In genomic region chr10:22320591-22321155, GRCh38 we compare ENCODE assay signal across 8 cellular contexts. TPM values are rescaled to one million over a fixed set of nuclear protein-coding genes. Genes with fewer than 3 reads are reported as not detected.
DNase-seq lines count a peak whose midpoint lies in the region; ATAC-seq and TF ChIP-seq lines count a peak whose summit lies in the region.

BMI1 (plus strand) TSS chr10:22321099; CDS start chr10:22326450, 5,351 bp downstream.

- H3K4me1 ChIP-seq in body of pancreas: peaks cover 60% of the 10 kb centered on the region
- H3K4me1 ChIP-seq in prostate gland (replicated peaks): peaks cover 14% of the 10 kb centered on the region

- intact Hi-C loops in body of pancreas (cut with DNase I) (no loop called here), prostate gland (cut with DNase I) (loop anchor here (10.0 kb wide), 1 partner anchor 796 kb away; the partner anchor contains the start of gene SKIDA1)

- H3K9me3 Mint-ChIP-seq in T-helper 2 cell treated with Interferon-gamma antibody and Interleukin-4, amounts not matched to agents 5 μg/mL and 100 μg/mL, for 36 hours: no peaks in the 10 kb centered on the region

- DNase-seq in COLO829 (ENCODE audit: low spot score) (peak; percentile 74), NCI-H1092 (lab: John Stamatoyannopoulos, UW) (peak; percentile 44), body of pancreas (peak; percentile 78 to 86 (median 83)), hepatic stellate cell (ENCODE audit: low spot score) (peak; percentile 89), prostate gland (ENCODE audit: low spot score) (peak; percentile 82)
- DNase-seq in T-helper 2 cell treated with Interferon-gamma antibody and Interleukin-4, amounts not matched to agents 5 μg/mL and 100 μg/mL, for 36 hours (ENCODE audit: low spot score): peak; percentile 64

- H3K9me3 ChIP-seq in body of pancreas (no peaks in the 10 kb centered on the region), prostate gland (no peaks in the 10 kb centered on the region)

- no peaks in the 10 kb centered on the region for H3K36me3 ChIP-seq in body of pancreas (replicated peaks in 1 of 2; ENCODE audit: insufficient read depth in 1 of 2, low read depth in 2 of 2)
- no peaks in the 10 kb centered on the region for H3K36me3 ChIP-seq in prostate gland

- H3K27me3 ChIP-seq in body of pancreas (no peaks in the 10 kb centered on the region), prostate gland (replicated peaks; ENCODE audit: insufficient read depth) (no peaks in the 10 kb centered on the region)

- TF ChIP-seq CTCF in body of pancreas (IDR thresholded peaks at IDR 0.05) (peak in 3 of 7 experiments; percentile 7 to 22 (median 13)), prostate gland (IDR thresholded peaks at IDR 0.05) (no peak)

- H3K4me1 Mint-ChIP-seq in T-helper 2 cell treated with Interferon-gamma antibody and Interleukin-4, amounts not matched to agents 5 μg/mL and 100 μg/mL, for 36 hours (ENCODE audit: low read depth): peaks cover 52% of the 10 kb centered on the region

- peak within 1 kb of the TSS; percentile 95 for H3K27ac Mint-ChIP-seq in T-helper 2 cell treated with Interferon-gamma antibody and Interleukin-4, amounts not matched to agents 5 μg/mL and 100 μg/mL, for 36 hours

- H3K4me3 Mint-ChIP-seq in T-helper 2 cell treated with Interferon-gamma antibody and Interleukin-4, amounts not matched to agents 5 μg/mL and 100 μg/mL, for 36 hours: peak within 1 kb of the TSS; percentile 88

- peak; percentile 28 for ATAC-seq in GM21528 (IDR thresholded peaks at IDR 0.05; ENCODE audit: low FRiP score, unreplicated experiment)
- ATAC-seq in body of pancreas: peak; percentile 66
- no peak for ATAC-seq in GM18861 (IDR thresholded peaks at IDR 0.05; ENCODE audit: unreplicated experiment)

- 1% methylated on average over 22 of the region's 85 CpGs; no CpG with 5 or more reads in 1 of the 2 donors for WGBS in body of pancreas, 2 donors
- under 1% methylated on average over 48 of the region's 85 CpGs for WGBS in prostate gland

- TF ChIP-seq POLR2A in body of pancreas (IDR thresholded peaks at IDR 0.05): no peak
- no peak for TF ChIP-seq POLR2A in prostate gland (IDR thresholded peaks at IDR 0.05)

- H3K27me3 Mint-ChIP-seq in T-helper 2 cell treated with Interferon-gamma antibody and Interleukin-4, amounts not matched to agents 5 μg/mL and 100 μg/mL, for 36 hours (ENCODE audit: low read depth): peaks cover 47% of the 10 kb centered on the region

- peak within 1 kb of the TSS; percentile 79 to 94 (median 84) for H3K27ac ChIP-seq in body of pancreas
- H3K27ac ChIP-seq in prostate gland: peak within 1 kb of the TSS; percentile 95 to 98

- H3K4me3 ChIP-seq in body of pancreas: peak within 1 kb of the TSS; percentile 60 to 79
- H3K4me3 ChIP-seq in prostate gland: peak within 1 kb of the TSS; percentile 94 to 97

- peaks cover 30% of the 10 kb centered on the region for H3K36me3 Mint-ChIP-seq in T-helper 2 cell treated with Interferon-gamma antibody and Interleukin-4, amounts not matched to agents 5 μg/mL and 100 μg/mL, for 36 hours (ENCODE audit: low read depth)

RNA-seq across cellular contexts. Expression of gene BMI1, which starts in this region (rescaled TPM):
- total RNA-seq in body of pancreas (10 to 100 TPM; 24.7 to 38.7 TPM), prostate gland (10 to 100 TPM; 70.8 to 88.4 TPM)
